In the genomic region with DNA sequence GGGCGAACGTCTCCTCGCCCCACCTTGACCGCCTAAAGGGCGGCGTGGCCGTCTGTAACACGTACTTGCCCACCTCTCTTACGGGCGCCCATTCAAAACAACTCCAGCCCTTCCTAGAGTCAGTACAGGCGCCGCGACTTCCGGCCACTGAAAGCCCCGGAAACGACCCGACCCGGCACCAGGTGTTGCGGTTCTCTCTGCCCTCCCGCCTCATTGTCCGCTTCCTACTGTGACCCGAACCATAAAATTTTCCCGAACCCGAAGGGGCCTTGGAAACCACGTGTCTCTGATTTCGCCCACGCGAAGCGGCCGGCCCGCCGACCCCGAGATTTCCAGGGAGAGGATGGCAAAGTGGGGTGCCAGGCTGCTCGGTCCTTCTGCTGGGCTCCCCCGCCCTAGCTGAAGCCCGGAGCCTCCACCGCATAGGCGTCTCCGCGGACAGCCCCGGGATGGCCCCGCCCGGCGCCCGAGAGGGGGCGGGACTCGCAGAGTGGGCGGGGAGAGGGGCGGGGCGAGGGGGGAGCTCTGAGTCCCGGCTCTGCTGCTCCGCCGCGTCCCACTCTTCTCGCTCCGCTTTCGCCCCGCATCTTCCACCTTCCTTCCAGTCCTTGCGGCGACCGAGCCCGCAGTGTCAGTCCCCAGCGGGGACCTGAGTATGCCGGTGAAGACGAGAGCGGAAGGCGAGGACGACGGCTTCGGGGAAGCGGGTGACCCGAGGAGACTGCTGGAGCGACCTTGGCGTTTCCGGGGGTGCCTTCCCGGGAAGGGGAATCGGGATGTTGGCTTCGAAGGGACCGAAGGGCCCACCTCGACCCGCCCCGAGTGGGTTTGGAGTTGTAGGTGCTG, we compare ENCODE assay signal across 1 cellular context.
A peak's percentile ranks its signal among the peaks of the same experiment; 100 is the strongest.
TF ChIP-seq lines count a peak whose summit lies in the region.

No MANE protein-coding gene starts in this region.

TF ChIP-seq in HepG2, 621 proteins besides CTCF, POLR2A, EP300 and RAD21 (continued from another document):
- TF ChIP-seq, protein P1, sequence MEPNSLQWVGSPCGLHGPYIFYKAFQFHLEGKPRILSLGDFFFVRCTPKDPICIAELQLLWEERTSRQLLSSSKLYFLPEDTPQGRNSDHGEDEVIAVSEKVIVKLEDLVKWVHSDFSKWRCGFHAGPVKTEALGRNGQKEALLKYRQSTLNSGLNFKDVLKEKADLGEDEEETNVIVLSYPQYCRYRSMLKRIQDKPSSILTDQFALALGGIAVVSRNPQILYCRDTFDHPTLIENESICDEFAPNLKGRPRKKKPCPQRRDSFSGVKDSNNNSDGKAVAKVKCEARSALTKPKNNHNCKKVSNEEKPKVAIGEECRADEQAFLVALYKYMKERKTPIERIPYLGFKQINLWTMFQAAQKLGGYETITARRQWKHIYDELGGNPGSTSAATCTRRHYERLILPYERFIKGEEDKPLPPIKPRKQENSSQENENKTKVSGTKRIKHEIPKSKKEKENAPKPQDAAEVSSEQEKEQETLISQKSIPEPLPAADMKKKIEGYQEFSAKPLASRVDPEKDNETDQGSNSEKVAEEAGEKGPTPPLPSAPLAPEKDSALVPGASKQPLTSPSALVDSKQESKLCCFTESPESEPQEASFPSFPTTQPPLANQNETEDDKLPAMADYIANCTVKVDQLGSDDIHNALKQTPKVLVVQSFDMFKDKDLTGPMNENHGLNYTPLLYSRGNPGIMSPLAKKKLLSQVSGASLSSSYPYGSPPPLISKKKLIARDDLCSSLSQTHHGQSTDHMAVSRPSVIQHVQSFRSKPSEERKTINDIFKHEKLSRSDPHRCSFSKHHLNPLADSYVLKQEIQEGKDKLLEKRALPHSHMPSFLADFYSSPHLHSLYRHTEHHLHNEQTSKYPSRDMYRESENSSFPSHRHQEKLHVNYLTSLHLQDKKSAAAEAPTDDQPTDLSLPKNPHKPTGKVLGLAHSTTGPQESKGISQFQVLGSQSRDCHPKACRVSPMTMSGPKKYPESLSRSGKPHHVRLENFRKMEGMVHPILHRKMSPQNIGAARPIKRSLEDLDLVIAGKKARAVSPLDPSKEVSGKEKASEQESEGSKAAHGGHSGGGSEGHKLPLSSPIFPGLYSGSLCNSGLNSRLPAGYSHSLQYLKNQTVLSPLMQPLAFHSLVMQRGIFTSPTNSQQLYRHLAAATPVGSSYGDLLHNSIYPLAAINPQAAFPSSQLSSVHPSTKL (CRISPR knock-in tag; IDR thresholded peaks at IDR 0.05) = 0 out of 2 replicates have a peak, but pooled peaks have one; percentile 9
- TF ChIP-seq CHD4 (IDR thresholded peaks at IDR 0.05; ENCODE audit: borderline replicate concordance, low read length) (no peak), HOXA7 (CRISPR knock-in tag; IDR thresholded peaks at IDR 0.05) (no peak), ZNF562 (CRISPR knock-in tag; IDR thresholded peaks at IDR 0.05; ENCODE audit: borderline replicate concordance) (no peak), KAT7 (CRISPR knock-in tag; IDR thresholded peaks at IDR 0.05; ENCODE audit: borderline replicate concordance) (peak; percentile 70; the same call in 1 of the 2 replicates), KMT2B (CRISPR knock-in tag; IDR thresholded peaks at IDR 0.05) (peak; percentile 35; the same call in 1 of the 2 replicates), TGIF2 (CRISPR knock-in tag; IDR thresholded peaks at IDR 0.05) (peak; percentile 33; the same call in 1 of the 2 replicates), ZNF572 (CRISPR knock-in tag; IDR thresholded peaks at IDR 0.05) (0 out of 2 replicates have a peak, but pooled peaks have one; percentile 29), ZFP36L1 (CRISPR knock-in tag; IDR thresholded peaks at IDR 0.05) (peak; percentile 72; the same call in 1 of the 2 replicates), CBX5 (CRISPR knock-in tag; IDR thresholded peaks at IDR 0.05; ENCODE audit: borderline replicate concordance) (no peak), ZNF292 (CRISPR knock-in tag; IDR thresholded peaks at IDR 0.05; ENCODE audit: borderline replicate concordance, low read depth) (0 out of 2 replicates have a peak, but pooled peaks have one; percentile 42), ARNT2 (CRISPR knock-in tag; IDR thresholded peaks at IDR 0.05; ENCODE audit: low read depth) (peak; percentile 74), ZNF839 (CRISPR knock-in tag; IDR thresholded peaks at IDR 0.05; ENCODE audit: borderline replicate concordance) (0 out of 2 replicates have a peak, but pooled peaks have one; percentile 59), MXD4 (CRISPR knock-in tag; IDR thresholded peaks at IDR 0.05) (peak; percentile 91), ZBTB20 (CRISPR knock-in tag; IDR thresholded peaks at IDR 0.05; ENCODE audit: borderline replicate concordance, low read depth) (0 out of 2 replicates have a peak, but pooled peaks have one; percentile 39), ZFP62 (CRISPR knock-in tag; IDR thresholded peaks at IDR 0.05) (no peak), ZNF264 (CRISPR knock-in tag; IDR thresholded peaks at IDR 0.05) (peak; percentile 17; the same call in 1 of the 2 replicates), ZNF605 (CRISPR knock-in tag; IDR thresholded peaks at IDR 0.05) (no peak; the same call in 1 of the 2 replicates)
- TF ChIP-seq, protein P2, sequence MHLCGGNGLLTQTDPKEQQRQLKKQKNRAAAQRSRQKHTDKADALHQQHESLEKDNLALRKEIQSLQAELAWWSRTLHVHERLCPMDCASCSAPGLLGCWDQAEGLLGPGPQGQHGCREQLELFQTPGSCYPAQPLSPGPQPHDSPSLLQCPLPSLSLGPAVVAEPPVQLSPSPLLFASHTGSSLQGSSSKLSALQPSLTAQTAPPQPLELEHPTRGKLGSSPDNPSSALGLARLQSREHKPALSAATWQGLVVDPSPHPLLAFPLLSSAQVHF (CRISPR knock-in tag; IDR thresholded peaks at IDR 0.05) = peak; percentile 58; the same call in 1 of the 2 replicates
- TF ChIP-seq, protein P3, sequence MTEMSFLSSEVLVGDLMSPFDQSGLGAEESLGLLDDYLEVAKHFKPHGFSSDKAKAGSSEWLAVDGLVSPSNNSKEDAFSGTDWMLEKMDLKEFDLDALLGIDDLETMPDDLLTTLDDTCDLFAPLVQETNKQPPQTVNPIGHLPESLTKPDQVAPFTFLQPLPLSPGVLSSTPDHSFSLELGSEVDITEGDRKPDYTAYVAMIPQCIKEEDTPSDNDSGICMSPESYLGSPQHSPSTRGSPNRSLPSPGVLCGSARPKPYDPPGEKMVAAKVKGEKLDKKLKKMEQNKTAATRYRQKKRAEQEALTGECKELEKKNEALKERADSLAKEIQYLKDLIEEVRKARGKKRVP (CRISPR knock-in tag; IDR thresholded peaks at IDR 0.05) = peak in 1 of 2 experiments; percentile 53; a peak in 2 of 4 replicates
